8 cellular contexts compared by ENCODE assay signal in the genomic region with DNA sequence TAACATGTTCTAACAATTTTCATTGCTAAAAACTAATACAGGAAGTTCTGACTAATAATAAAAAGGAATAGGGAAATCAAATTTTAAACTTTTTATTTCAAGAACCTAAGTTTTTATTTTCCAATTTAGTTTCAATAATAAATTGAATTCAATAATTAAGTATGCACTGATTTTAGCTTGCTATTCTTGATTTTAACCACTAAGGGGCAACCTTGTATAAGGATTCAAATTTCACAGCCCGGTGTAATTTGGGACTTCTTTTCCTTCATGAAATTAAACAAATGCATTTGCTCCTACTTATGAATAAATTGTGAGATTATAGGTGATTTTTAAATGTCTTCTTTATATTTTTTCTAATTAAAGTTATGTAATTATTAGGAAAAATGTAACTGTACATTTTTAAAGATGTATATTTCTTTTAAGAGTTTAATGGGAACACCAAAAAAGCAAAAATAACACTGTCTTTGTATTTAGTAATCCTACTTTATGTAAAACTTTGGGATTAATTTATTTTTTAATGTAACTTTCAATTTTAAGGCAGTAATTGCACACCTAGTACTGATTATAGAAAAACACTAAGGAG.
DNase-seq lines count a peak whose midpoint lies in the region; ATAC-seq and TF ChIP-seq lines count a peak whose summit lies in the region.

No MANE protein-coding gene starts in this region.

- H3K4me1 ChIP-seq in foreskin keratinocyte: no peaks in the 10 kb centered on the region

- DNase-seq in EL: peak; percentile 13
- DNase-seq in HuH-7 (ENCODE audit: low spot score): peak; percentile 4
- peak; percentile 5 for DNase-seq in SIG-M5 treated with dmso at 0.1 percent for 504 hours (lab: John Stamatoyannopoulos, UW; ENCODE audit: unreplicated experiment)
- no peak for DNase-seq in foreskin keratinocyte
- DNase-seq in stromal cell of bone marrow (ENCODE audit: low read depth): peak; percentile 12
- DNase-seq in stimulated activated naive CD8-positive, alpha-beta T cell treated with anti-CD3 and anti-CD28 coated beads, Interleukin-15, Interleukin-2, amounts not matched to agents 100 U/mL and 50 U/mL, for 24 hours: no peak
- no peak for DNase-seq in activated naive CD4-positive, alpha-beta T cell treated with anti-CD3 and anti-CD28 coated beads, Interleukin-2, amount 50 U/mL, for 16 hours
- DNase-seq in amygdala (lab: John Stamatoyannopoulos, UW): no peak

- H3K27me3 ChIP-seq in foreskin keratinocyte: no peaks in the 10 kb centered on the region

- peak; percentile 28 for ATAC-seq in foreskin keratinocyte
- ATAC-seq in stimulated activated naive CD8-positive, alpha-beta T cell treated with anti-CD3 and anti-CD28 coated beads, Interleukin-15, Interleukin-2, amounts not matched to agents 100 U/mL and 50 U/mL, for 24 hours: no peak

- peak; percentile 80 for TF ChIP-seq CTCF in foreskin keratinocyte (conservative IDR thresholded peaks at IDR 0.05)

- H3K27ac ChIP-seq in foreskin keratinocyte: no peak overlapping the region

Comparison
In these comparisons a context has a peak if more than half of its experiments do, and no peak if none do; other contexts are left out.
1. DNase-seq: peak in EL (single experiment), HuH-7 (single experiment), SIG-M5 treated with dmso at 0.1 percent for 504 hours (single experiment) and stromal cell of bone marrow (single experiment); none in foreskin keratinocyte (0 of 2), stimulated activated naive CD8-positive, alpha-beta T cell treated with anti-CD3 and anti-CD28 coated beads, Interleukin-15, Interleukin-2, amounts not matched to agents 100 U/mL and 50 U/mL, for 24 hours (single experiment), activated naive CD4-positive, alpha-beta T cell treated with anti-CD3 and anti-CD28 coated beads, Interleukin-2, amount 50 U/mL, for 16 hours (single experiment) and amygdala (0 of 56).